21 cellular contexts compared by ENCODE assay signal in the genomic region with DNA sequence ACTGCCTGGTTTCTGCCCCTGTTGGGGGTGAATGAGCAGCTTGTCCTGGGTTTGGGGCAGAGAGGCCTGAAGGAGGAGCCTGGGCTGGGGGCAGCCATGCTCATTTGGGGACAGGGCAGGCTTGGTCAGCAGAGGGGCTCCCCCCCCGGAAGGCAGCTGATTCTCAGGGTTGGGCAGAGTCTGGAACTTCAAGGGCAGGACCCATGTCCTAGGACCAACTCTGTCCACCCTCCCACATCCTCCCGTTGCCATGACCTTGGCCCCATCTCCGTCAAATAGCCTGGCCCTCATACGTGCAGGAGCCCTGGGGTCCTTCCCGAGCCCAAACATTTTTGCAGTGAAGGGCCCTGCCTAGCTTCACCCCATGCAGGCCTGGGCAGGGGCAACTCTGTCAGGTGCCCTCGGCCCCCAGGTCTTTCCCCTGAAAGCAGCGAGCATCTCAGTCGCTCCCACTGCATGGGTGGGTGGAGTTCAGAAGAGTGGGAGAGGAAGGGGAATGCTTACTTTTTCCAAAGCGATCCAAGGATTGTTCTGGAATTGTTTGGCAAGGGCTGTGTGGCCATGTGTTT. TPM values are rescaled to one million over a fixed set of nuclear protein-coding genes. Genes with fewer than 3 reads are reported as not detected.
DNase-seq lines count a peak whose midpoint lies in the region; ATAC-seq, FAIRE-seq and TF ChIP-seq lines count a peak whose summit lies in the region.
"Had no signal": no experiment of that assay in that cellular context is flagged by ENCODE, and none has a peak within 500 bp of the region (broad histone marks: within the 10 kb centered on the region; RNA-seq: fewer than 3 reads in every experiment).

No MANE protein-coding gene starts in this region.

- H3K27me3 ChIP-seq in PC-9 (ENCODE audit: insufficient read depth, low read depth) = no peaks in the 10 kb centered on the region
- H3K27me3 ChIP-seq in endodermal cell (ENCODE audit: control insufficient read depth, insufficient read depth, low read length, poor library complexity, severe bottlenecking) = no peaks in the 10 kb centered on the region
- H3K27me3 ChIP-seq in Peyer's patch = no peaks in the 10 kb centered on the region

- TSS peak; percentile 61 for BruUV-seq in PC-9 (replicated peaks; lab: Mats Ljungman, UMichigan)

- H3K27ac ChIP-seq in A549 (peak overlapping the region; percentile 79 to 93), PC-9 (peak overlapping the region; percentile 1; the same call in 1 of the 2 replicates), endodermal cell (ENCODE audit: low read depth, low read length) (no peak overlapping the region), Peyer's patch (no peak overlapping the region)

- H3K9ac ChIP-seq in endodermal cell (ENCODE audit: extremely low read depth, low read length, poor library complexity, severe bottlenecking) = no peak overlapping the region

- CTCF ChIA-PET in A549 (lab: Yijun Ruan, JAX) = interaction anchor here (0.9 to 6.3 kb wide), 3 partner anchors 29 to 136 kb away, joined by 3 to 57 read pairs (median 12); no protein-coding TSS in a partner anchor
- CTCF ChIA-PET in PC-9 (lab: Charles Lee) = interaction anchor here (0.5 to 0.9 kb wide), 2 partner anchors 51 to 487 kb away, joined by 3 read pairs; no protein-coding TSS in a partner anchor

- no peak for TF ChIP-seq RAD21 in A549 (conservative IDR thresholded peaks at IDR 0.05 in 1 of 2, IDR thresholded peaks at IDR 0.05 in 1 of 2)

- intact Hi-C loops in PC-9 (cut with micrococcal nuclease; ENCODE audit: unreplicated experiment) = no loop called here

- WGBS in A549 (ENCODE audit: missing lambda C conversion rate) = 97% methylated on average over 9 of the region's 9 CpGs
- WGBS in endodermal cell (ENCODE audit: insufficient coverage in 1 of 2, insufficient read length in 1 of 2), 2 experiments = 90 to 98% methylated on average over 7 to 9 of the region's 9 CpGs

- H3K36me3 ChIP-seq in PC-9 (ENCODE audit: low read depth) = no peaks in the 10 kb centered on the region
- H3K36me3 ChIP-seq in endodermal cell (ENCODE audit: control insufficient read depth, insufficient read depth, low read length) = no peaks in the 10 kb centered on the region
- H3K36me3 ChIP-seq in Peyer's patch = no peaks in the 10 kb centered on the region

- TF ChIP-seq EP300 in A549 (IDR thresholded peaks at IDR 0.05) = no peak

- peaks cover 7% of the 10 kb centered on the region for H3K27me3 Mint-ChIP-seq in endodermal cell (ENCODE audit: insufficient read depth)
- H3K27me3 Mint-ChIP-seq in stimulated activated memory B cell treated with anti-CD40 and anti-IgM and Interleukin-4, amounts not matched to agents 10 μg/mL and 1 μg/mL and 100 μg/mL, for 72 hours = peaks cover 37% of the 10 kb centered on the region

- no peak for FAIRE-seq in A549 (lab: Jason Lieb, UNC)
- FAIRE-seq: D721Med had no signal

- peaks cover 2% of the 10 kb centered on the region for H3K36me3 Mint-ChIP-seq in endodermal cell (ENCODE audit: low read depth)
- no peaks in the 10 kb centered on the region for H3K36me3 Mint-ChIP-seq in stimulated activated memory B cell treated with anti-CD40 and anti-IgM and Interleukin-4, amounts not matched to agents 10 μg/mL and 1 μg/mL and 100 μg/mL, for 72 hours
- H3K36me3 Mint-ChIP-seq: CD14-positive monocyte had no signal

- H3K9me3 ChIP-seq in A549 (no peaks in the 10 kb centered on the region), PC-9 (ENCODE audit: insufficient read depth, low read depth) (no peaks in the 10 kb centered on the region), endodermal cell (ENCODE audit: control insufficient read depth, low read length) (peaks cover 24% of the 10 kb centered on the region), Peyer's patch (no peaks in the 10 kb centered on the region)

- DNase-seq in A549 (ENCODE audit: low read depth in 1 of 2, low spot score in 1 of 2) (no peak), PC-9 (no peak), endodermal cell (peak; percentile 30), Peyer's patch (no peak), MV-4-11 (lab: John Stamatoyannopoulos, UW) (no peak)
- DNase-seq: DMS53, EL, GF-D8, HFFc6, KBM-7, MM.1S, NCI-H1092, NCI-H1436, NCI-H187 treated with DMSO at 0.1 percent for 48 hours, NCI-H2107, NCI-H446 treated with DMSO at 0.1 percent for 48 hours, NCI-H526 treated with DMSO at 0.1 percent for 48 hours had no signal

- POLR2A ChIA-PET in A549 (lab: Yijun Ruan, JAX) = no interaction called here
- POLR2A ChIA-PET in PC-9 (lab: Charles Lee; ENCODE audit: unreplicated experiment) = interaction anchor here (0.6 kb wide), 1 partner anchor 174 kb away, joined by 3 read pairs; no protein-coding TSS in a partner anchor

- H3K4me1 Mint-ChIP-seq in endodermal cell = peaks cover 3% of the 10 kb centered on the region
- no peaks in the 10 kb centered on the region for H3K4me1 Mint-ChIP-seq in stimulated activated memory B cell treated with anti-CD40 and anti-IgM and Interleukin-4, amounts not matched to agents 10 μg/mL and 1 μg/mL and 100 μg/mL, for 72 hours
- H3K4me1 Mint-ChIP-seq: CD14-positive monocyte had no signal

- H3K9me3 Mint-ChIP-seq in endodermal cell = peaks cover 19% of the 10 kb centered on the region
- H3K9me3 Mint-ChIP-seq in stimulated activated memory B cell treated with anti-CD40 and anti-IgM and Interleukin-4, amounts not matched to agents 10 μg/mL and 1 μg/mL and 100 μg/mL, for 72 hours = no peaks in the 10 kb centered on the region
- H3K9me3 Mint-ChIP-seq: CD14-positive monocyte, HFFc6 had no signal

- H3K79me2 ChIP-seq in PC-9 (ENCODE audit: low read depth) = no peaks in the 10 kb centered on the region

- H3K9me2 ChIP-seq in PC-9 (ENCODE audit: insufficient read depth) = no peaks in the 10 kb centered on the region

- TF ChIP-seq POLR2A in A549 (IDR thresholded peaks at IDR 0.05; ENCODE audit: low read length) (no peak), Peyer's patch (IDR thresholded peaks at IDR 0.05) (no peak)

- H3F3A ChIP-seq in PC-9 (ENCODE audit: insufficient read depth, low read depth) = peaks cover 45% of the 10 kb centered on the region

- no peak overlapping the region for H2AFZ ChIP-seq in PC-9

- no peak overlapping the region for H3K4me3 Mint-ChIP-seq in endodermal cell
- H3K4me3 Mint-ChIP-seq in stimulated activated memory B cell treated with anti-CD40 and anti-IgM and Interleukin-4, amounts not matched to agents 10 μg/mL and 1 μg/mL and 100 μg/mL, for 72 hours = no peak overlapping the region
- H3K4me3 Mint-ChIP-seq: CD14-positive monocyte, HFFc6 had no signal

- H3K4me1 ChIP-seq in A549 (peaks cover 25% of the 10 kb centered on the region), PC-9 (replicated peaks; ENCODE audit: insufficient read depth) (peaks cover 81% of the 10 kb centered on the region), endodermal cell (ENCODE audit: control insufficient read depth, insufficient read depth, low read length) (no peaks in the 10 kb centered on the region), Peyer's patch (no peaks in the 10 kb centered on the region)

- H3K4me3 ChIP-seq in A549 = no peak overlapping the region
- H3K4me3 ChIP-seq in PC-9 = no peak overlapping the region
- H3K4me3 ChIP-seq in endodermal cell (ENCODE audit: low read length) = no peak overlapping the region
- H3K4me3 ChIP-seq in Peyer's patch = no peak overlapping the region

- peak overlapping the region; percentile 63 for H3K4me2 ChIP-seq in A549
- peak overlapping the region; percentile 51 for H3K4me2 ChIP-seq in PC-9

- H3K27ac Mint-ChIP-seq in endodermal cell = no peak overlapping the region
- H3K27ac Mint-ChIP-seq in stimulated activated memory B cell treated with anti-CD40 and anti-IgM and Interleukin-4, amounts not matched to agents 10 μg/mL and 1 μg/mL and 100 μg/mL, for 72 hours = no peak overlapping the region
- H3K27ac Mint-ChIP-seq: HFFc6 had no signal

- TF ChIP-seq CTCF in A549 (IDR thresholded peaks at IDR 0.05) (no peak), PC-9 (conservative IDR thresholded peaks at IDR 0.05) (no peak), endodermal cell (conservative IDR thresholded peaks at IDR 0.05) (no peak), Peyer's patch (IDR thresholded peaks at IDR 0.05) (no peak)

- ATAC-seq in A549 (peak in 1 of 2 experiments; percentile 6; a peak in 1 of 6 replicates), GM19395 (IDR thresholded peaks at IDR 0.05; ENCODE audit: unreplicated experiment) (no peak)
- peak; percentile 34 for ATAC-seq in stimulated activated memory B cell treated with anti-CD40 and anti-IgM and Interleukin-4, amounts not matched to agents 10 μg/mL and 1 μg/mL and 100 μg/mL, for 72 hours

- no peaks in the 10 kb centered on the region for H4K20me1 ChIP-seq in PC-9 (ENCODE audit: insufficient read depth)

TF ChIP-seq in A549, 52 proteins besides CTCF, POLR2A, EP300 and RAD21 (continues in another document):
- TF ChIP-seq HEYL (CRISPR knock-in tag; IDR thresholded peaks at IDR 0.05) (no peak), KDM5A (IDR thresholded peaks at IDR 0.05) (no peak), RCOR1 (IDR thresholded peaks at IDR 0.05; ENCODE audit: low read depth, low read length) (no peak), EHF (CRISPR knock-in tag; IDR thresholded peaks at IDR 0.05) (no peak), SREBF2 (IDR thresholded peaks at IDR 0.05) (no peak)
- TF ChIP-seq, protein P1, sequence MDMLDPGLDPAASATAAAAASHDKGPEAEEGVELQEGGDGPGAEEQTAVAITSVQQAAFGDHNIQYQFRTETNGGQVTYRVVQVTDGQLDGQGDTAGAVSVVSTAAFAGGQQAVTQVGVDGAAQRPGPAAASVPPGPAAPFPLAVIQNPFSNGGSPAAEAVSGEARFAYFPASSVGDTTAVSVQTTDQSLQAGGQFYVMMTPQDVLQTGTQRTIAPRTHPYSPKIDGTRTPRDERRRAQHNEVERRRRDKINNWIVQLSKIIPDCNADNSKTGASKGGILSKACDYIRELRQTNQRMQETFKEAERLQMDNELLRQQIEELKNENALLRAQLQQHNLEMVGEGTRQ (IDR thresholded peaks at IDR 0.05) = no peak

RNA-seq across cellular contexts. Expression of gene TNFAIP2, which starts 32.6 kb away (rescaled TPM):
- polyA plus RNA-seq in A549 (2011; rRNA removed) (222 and 249 TPM in 2 replicates), A549 (2017; fragmentation: RNase III; extraction: RNeasy Plus Mini Kit Qiagen cat#74134 plus additional on column Dnase treatment) (254 to 344 TPM (median 332 TPM) in 3 replicates)
- 330 and 432 TPM in 2 replicates for polyA plus RNA-seq in A549 (2012; cell fraction: cytosol; rRNA removed)
- polyA plus RNA-seq in A549 (2012; cell fraction: nucleus; rRNA removed) = 944 and 1,061 TPM in 2 replicates
- 229 and 304 TPM in 2 replicates for polyA minus RNA-seq in A549 (2011; rRNA and poly(A)+ RNA removed)
- total RNA-seq in PC-9 (2021) (291 and 366 TPM in 2 replicates), endodermal cell (10 to 100 TPM; 16.8 to 19.4 TPM), Peyer's patch (10 to 100 TPM; 10.5 to 94.9 (median 31.1) TPM)
- 57.6 TPM for polyA plus RNA-seq in endodermal cell (2013, experiment 1 of 2)
- 59.4 TPM for polyA plus RNA-seq in endodermal cell (2013, experiment 2 of 2)

Comparison
In these comparisons a context has a peak if more than half of its experiments do, and no peak if none do; other contexts are left out.
1. H3K27ac ChIP-seq: peak in A549 (2 of 2) and PC-9 (single experiment); none in endodermal cell (single experiment) and Peyer's patch (0 of 4).